Comparison of ENCODE assay signal across 37 cellular contexts in genomic region chr15:92953997-92954396, GRCh38.
"Had no signal": no experiment of that assay in that cellular context is flagged by ENCODE, and none has a peak within 500 bp of the region (broad histone marks: within the 10 kb centered on the region; RNA-seq: fewer than 3 reads in every experiment).

No MANE protein-coding gene starts in this region.

- ATAC-seq: activated CD8-positive, alpha-beta T cell treated with anti-CD3 and anti-CD28 coated beads for 36 hours; activated naive CD4-positive, alpha-beta T cell treated with anti-CD3 and anti-CD28 coated beads, Interleukin-2, amount 50 U/mL, for 72 hours; activated T-cell treated with anti-CD3 and anti-CD28 coated beads, Interleukin-2, amount 50 U/mL, for 4 hours; activated T-cell treated with anti-CD3 and anti-CD28 coated beads, Interleukin-2, amount 50 U/mL, for 72 hours; activated T-helper 17 cell treated with anti-CD3 and anti-CD28 coated beads, Interleukin-2, amount 50 U/mL, for 72 hours; body of pancreas; T-cell had no signal

- DNase-seq: activated B cell treated with CpG ODN at 0.5 μM for 24 hours; activated CD4-positive, alpha-beta T cell treated with anti-CD3 and anti-CD28 coated beads for 4 hours; activated CD4-positive, alpha-beta T cell treated with anti-CD3 and anti-CD28 coated beads, Interleukin-2, amount 10 ng/mL, durations not matched to agents 24 days and 14 days; activated CD4-positive, alpha-beta T cell treated with anti-CD3 and anti-CD28 coated beads, Interleukin-2, amount 50 U/mL, for 1 hour; activated CD4-positive, CD25-positive, alpha-beta regulatory T cell treated with anti-CD3 and anti-CD28 coated beads, Interleukin-2, amount 50 U/mL, for 72 hours; activated CD8-positive, alpha-beta memory T cell treated with anti-CD3 and anti-CD28 coated beads, Interleukin-2, amount 50 U/mL, for 4 hours; activated effector memory CD4-positive, alpha-beta T cell treated with anti-CD3 and anti-CD28 coated beads, Interleukin-2, amount 50 U/mL, for 16 hours; activated gamma-delta T cell treated with Interleukin-2 at 50 U/mL for 16 hours; activated naive CD4-positive, alpha-beta T cell; activated naive CD4-positive, alpha-beta T cell treated with anti-CD3 and anti-CD28 coated beads for 36 hours; activated naive CD4-positive, alpha-beta T cell treated with anti-CD3 and anti-CD28 coated beads, Interleukin-2, amount 50 U/mL, for 16 hours; activated naive CD8-positive, alpha-beta T cell treated with anti-CD3 and anti-CD28 coated beads for 36 hours; activated T-cell treated with anti-CD3 and anti-CD28 coated beads for 4 hours; activated T-cell treated with anti-CD3 and anti-CD28 coated beads, Interleukin-2, amount 50 U/mL, for 1 hour; activated T-cell treated with anti-CD3 and anti-CD28 coated beads, Interleukin-2, amount 50 U/mL, for 4 hours; adrenal gland; amniotic stem cell; aorta; body of pancreas; brain microvascular endothelial cell; caudate nucleus; cerebellar nuclear complex; T-cell; T-helper 2 cell; T-helper 9 cell had no signal

- H3K27ac Mint-ChIP-seq: activated B cell treated with CpG ODN at 0.5 μM for 24 hours; activated CD4-positive, alpha-beta T cell treated with anti-CD3 and anti-CD28 coated beads, Interleukin-2, amount 10 ng/mL, durations not matched to agents 24 days and 14 days; activated naive CD4-positive, alpha-beta T cell treated with anti-CD3 and anti-CD28 coated beads for 36 hours; activated naive CD4-positive, alpha-beta T cell treated with anti-CD3 and anti-CD28 coated beads, Interleukin-2, amount 50 U/mL, for 72 hours; activated naive CD8-positive, alpha-beta T cell treated with anti-CD3 and anti-CD28 coated beads for 36 hours; activated T-helper 1 cell treated with anti-CD3 and anti-CD28 coated beads, Interleukin-12 subunit alpha, Interleukin-12 subunit beta, Interleukin-2, Interleukin-4 antibody, amounts not matched to agents 30 ng/mL and 10 ng/mL and 1 ng/mL, durations not matched to agents 14 hours and 24 hours and 36 hours; activated T-helper 17 cell treated with anti-CD3 and anti-CD28 coated beads, Interleukin-2, amount 50 U/mL, for 72 hours; T-helper 2 cell treated with Interferon-gamma antibody and Interleukin-4, amounts not matched to agents 5 μg/mL and 100 μg/mL, for 36 hours had no signal

- H3K27me3 Mint-ChIP-seq: activated B cell treated with CpG ODN at 0.5 μM for 24 hours; activated CD4-positive, alpha-beta memory T cell treated with anti-CD3 and anti-CD28 coated beads for 36 hours; activated CD4-positive, alpha-beta T cell treated with anti-CD3 and anti-CD28 coated beads, Interleukin-2, amount 10 ng/mL, durations not matched to agents 24 days and 14 days; activated CD8-positive, alpha-beta T cell treated with anti-CD3 and anti-CD28 coated beads for 36 hours; activated naive CD8-positive, alpha-beta T cell treated with anti-CD3 and anti-CD28 coated beads for 36 hours; activated T-helper 17 cell treated with anti-CD3 and anti-CD28 coated beads, Interleukin-2, amount 50 U/mL, for 72 hours; central memory CD8-positive, alpha-beta T cell; T-cell had no signal

- H3K27me3 ChIP-seq: adrenal gland, body of pancreas, brain microvascular endothelial cell, breast epithelium had no signal

- FAIRE-seq: astrocyte, TTC549 had no signal

- H3K4me3 ChIP-seq: adrenal gland, body of pancreas, breast epithelium had no signal

- H3K4me3 Mint-ChIP-seq: activated B cell treated with CpG ODN at 0.5 μM for 24 hours; activated CD4-positive, alpha-beta memory T cell treated with anti-CD3 and anti-CD28 coated beads for 36 hours; activated CD4-positive, alpha-beta T cell treated with anti-CD3 and anti-CD28 coated beads, Interleukin-2, amount 10 ng/mL, durations not matched to agents 24 days and 14 days; activated CD8-positive, alpha-beta T cell treated with anti-CD3 and anti-CD28 coated beads for 36 hours; activated naive CD4-positive, alpha-beta T cell treated with anti-CD3 and anti-CD28 coated beads for 36 hours; activated naive CD8-positive, alpha-beta T cell treated with anti-CD3 and anti-CD28 coated beads for 36 hours; activated T-cell treated with anti-CD3 and anti-CD28 coated beads, Interleukin-2, amount 50 U/mL, for 4 hours; activated T-cell treated with anti-CD3 and anti-CD28 coated beads, Interleukin-2, amount 50 U/mL, for 72 hours; activated T-helper 1 cell treated with anti-CD3 and anti-CD28 coated beads, Interleukin-12 subunit alpha, Interleukin-12 subunit beta, Interleukin-2, Interleukin-4 antibody, amounts not matched to agents 30 ng/mL and 10 ng/mL and 1 ng/mL, durations not matched to agents 14 hours and 24 hours and 36 hours; activated T-helper 17 cell treated with anti-CD3 and anti-CD28 coated beads, Interleukin-2, amount 50 U/mL, for 72 hours; central memory CD8-positive, alpha-beta T cell; T-cell; T-helper 2 cell treated with Interferon-gamma antibody and Interleukin-4, amounts not matched to agents 5 μg/mL and 100 μg/mL, for 36 hours had no signal

- H3K27ac ChIP-seq: adrenal gland, body of pancreas, brain microvascular endothelial cell, breast epithelium, VCaP had no signal

- H3K4me1 ChIP-seq: breast epithelium had no signal
